In the genomic region with DNA sequence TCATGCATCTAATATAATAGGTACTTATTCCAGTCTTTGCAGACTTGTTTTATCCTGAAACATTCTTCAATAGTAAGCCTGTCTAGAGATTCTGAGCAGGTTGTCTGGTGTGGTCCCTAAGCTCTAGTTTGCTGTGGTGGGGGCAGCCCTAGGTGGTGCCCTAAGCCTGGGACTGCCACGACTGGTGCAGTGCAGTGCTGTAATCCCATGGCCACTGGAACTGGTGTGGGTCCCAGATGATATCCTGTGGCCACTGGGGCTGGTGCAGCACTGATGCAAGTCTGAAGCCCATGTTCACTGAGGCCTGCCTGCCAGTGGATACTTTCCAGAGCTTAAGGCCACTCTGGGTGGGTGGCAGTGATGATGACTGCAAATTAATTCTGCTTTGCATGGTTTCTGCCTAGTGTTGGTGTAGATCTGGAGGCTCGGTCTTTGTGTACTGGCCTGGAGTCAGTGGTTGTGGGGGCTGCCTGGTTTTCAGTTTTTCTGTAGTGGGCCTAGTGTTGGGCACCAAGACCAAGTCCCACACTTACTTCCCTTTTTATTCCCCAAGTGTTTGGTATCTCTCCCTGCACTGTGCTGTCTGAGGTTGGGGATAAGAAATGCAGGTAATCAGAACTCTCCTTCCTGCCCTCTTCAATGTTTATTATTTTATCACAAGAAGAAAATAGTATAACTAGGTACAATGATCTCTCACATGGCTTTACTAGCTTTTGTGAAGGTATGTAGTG, we compare ENCODE assay signal across 18 cellular contexts. TPM values are rescaled to one million over a fixed set of nuclear protein-coding genes. Genes with fewer than 3 reads are reported as not detected.
"Had no signal": no experiment of that assay in that cellular context is flagged by ENCODE, and none has a peak within 500 bp of the region (broad histone marks: within the 10 kb centered on the region; RNA-seq: fewer than 3 reads in every experiment).

No MANE protein-coding gene starts in this region.

RNA-seq across cellular contexts. Expression of a gene that starts 7.4 kb away (rescaled TPM):
- total RNA-seq: naive thymus-derived CD8-positive, alpha-beta T cell; natural killer cell treated with Interleukin-12 subunit alpha and Interleukin-12 subunit beta and Interleukin-15 and Interleukin-18, amount 100 ng/mL, for 72 hours; neural crest cell; omental fat pad; osteocyte; pancreas; posterior vena cava; pulmonary artery endothelial cell; right atrium auricular region; sciatic nerve; smooth muscle cell; testis; transverse colon; ureter; vagina had no signal

RNA-seq across cellular contexts. Expression of a gene that starts 12.1 kb away (rescaled TPM):
- total RNA-seq: naive thymus-derived CD8-positive, alpha-beta T cell; natural killer cell treated with Interleukin-12 subunit alpha and Interleukin-12 subunit beta and Interleukin-15 and Interleukin-18, amount 100 ng/mL, for 72 hours; neural crest cell; omental fat pad; osteocyte; pancreas; posterior vena cava; prostate gland; pulmonary artery endothelial cell; right atrium auricular region; sciatic nerve; smooth muscle cell; spleen; suprapubic skin; testis; transverse colon; ureter; vagina had no signal

RNA-seq across cellular contexts. Expression of a gene that starts 27.3 kb away (rescaled TPM):
- total RNA-seq: naive thymus-derived CD8-positive, alpha-beta T cell; neural crest cell; omental fat pad; osteocyte; pancreas; posterior vena cava; pulmonary artery endothelial cell; right atrium auricular region; sciatic nerve; smooth muscle cell; suprapubic skin; testis; transverse colon; ureter; vagina had no signal

RNA-seq across cellular contexts. Expression of a gene that starts 55.0 kb away (rescaled TPM):
- total RNA-seq: naive thymus-derived CD8-positive, alpha-beta T cell; natural killer cell treated with Interleukin-12 subunit alpha and Interleukin-12 subunit beta and Interleukin-15 and Interleukin-18, amount 100 ng/mL, for 72 hours; neural crest cell; omental fat pad; osteocyte; posterior vena cava; prostate gland; pulmonary artery endothelial cell; right atrium auricular region; sciatic nerve; smooth muscle cell; testis; transverse colon; ureter; vagina had no signal
